In genomic region chr6:4084444-4085328, GRCh38 we compare ENCODE assay signal across 23 cellular contexts. TPM values are rescaled to one million over a fixed set of nuclear protein-coding genes. Genes with fewer than 3 reads are reported as not detected.
DNase-seq lines count a peak whose midpoint lies in the region; ATAC-seq, FAIRE-seq and TF ChIP-seq lines count a peak whose summit lies in the region.
"Had no signal": no experiment of that assay in that cellular context is flagged by ENCODE, and none has a peak within 500 bp of the region (broad histone marks: within the 10 kb centered on the region; RNA-seq: fewer than 3 reads in every experiment).

No MANE protein-coding gene starts in this region.

- peak; percentile 86 for ATAC-seq in body of pancreas
- no peak for ATAC-seq in HG03280 (IDR thresholded peaks at IDR 0.05; ENCODE audit: unreplicated experiment)

- H3K9ac ChIP-seq in liver (ENCODE audit: low read depth in 1 of 2, low read length in 2 of 2) = peak overlapping the region in 1 of 2 donors; percentile 83

- DNase-seq in NCI-H146 (lab: John Stamatoyannopoulos, UW) = peak; percentile 81
- peak; percentile 54 to 75 (median 68) for DNase-seq in body of pancreas
- peak; percentile 25 for DNase-seq in small intestine
- DNase-seq in stimulated activated naive CD4-positive, alpha-beta T cell (lab: John Stamatoyannopoulos, UW) = no peak
- no peak for DNase-seq in DMS79 treated with DMSO at 0.1 percent for 48 hours (lab: John Stamatoyannopoulos, UW)
- DNase-seq: activated CD4-positive, alpha-beta T cell treated with anti-CD3 and anti-CD28 coated beads, Interleukin-2, amount 50 U/mL, for 1 hour; activated naive CD4-positive, alpha-beta T cell treated with anti-CD3 and anti-CD28 coated beads for 36 hours; AML-193; kidney glomerular epithelial cell; NCI-H187; NCI-H446 treated with DMSO at 0.1 percent for 48 hours; SHP77; stimulated activated CD4-positive, alpha-beta T cell treated with anti-CD3 and anti-CD28 coated beads, Interleukin-4, amount 100 ng/mL, for 1 hour; T-helper 1 cell; uterus had no signal

- H3K4me1 ChIP-seq in body of pancreas (peaks cover 49% of the 10 kb centered on the region), liver (ENCODE audit: control insufficient read depth in 4 of 4, insufficient read depth in 4 of 4, low read length in 3 of 4) (peaks cover 0 to 8% (median 0%) of the 10 kb centered on the region in 4 donors), small intestine (ENCODE audit: control insufficient read depth in 2 of 2, insufficient read depth in 1 of 2, low read depth in 1 of 2, low read length in 1 of 2) (no peaks in the 10 kb centered on the region)
- H3K4me1 ChIP-seq: ascending aorta, uterus had no signal

- WGBS in body of pancreas, 2 donors = 13 to 24% methylated on average over 9 of the region's 9 CpGs
- 32% methylated on average over 9 of the region's 9 CpGs for WGBS in liver
- 16 to 61% (median 33%) methylated on average over 9 of the region's 9 CpGs for WGBS in small intestine, 3 donors

- intact Hi-C loops in body of pancreas (cut with DNase I) = no loop called here

- no peaks in the 10 kb centered on the region for H3K27me3 ChIP-seq in body of pancreas
- no peaks in the 10 kb centered on the region for H3K27me3 ChIP-seq in liver (ENCODE audit: control insufficient read depth in 4 of 4, insufficient read depth in 4 of 4, low read length in 3 of 4)
- no peaks in the 10 kb centered on the region for H3K27me3 ChIP-seq in small intestine (ENCODE audit: control insufficient read depth in 2 of 2, insufficient read depth in 2 of 2, low read length in 2 of 2)
- H3K27me3 ChIP-seq: ascending aorta, uterus had no signal

- no peak overlapping the region for H3K4me3 ChIP-seq in body of pancreas
- H3K4me3 ChIP-seq in liver (ENCODE audit: low read depth in 1 of 3, low read length in 3 of 3) = peak overlapping the region in 2 of 3 donors; percentile 37 to 41
- H3K4me3 ChIP-seq in small intestine (ENCODE audit: low read depth in 1 of 2, low read length in 2 of 2) = no peak overlapping the region
- H3K4me3 ChIP-seq: ascending aorta, skin epidermis, uterus had no signal

- peak in 2 of 3 donors; percentile 47 to 54 for TF ChIP-seq POLR2A in body of pancreas (IDR thresholded peaks at IDR 0.05)

- TF ChIP-seq CTCF in body of pancreas (IDR thresholded peaks at IDR 0.05) (no peak), liver (IDR thresholded peaks at IDR 0.05; ENCODE audit: low read depth, low read length, missing input control) (no peak)

- H3K9me3 ChIP-seq in body of pancreas (no peaks in the 10 kb centered on the region), liver (ENCODE audit: control insufficient read depth in 4 of 4, low read length in 3 of 4) (no peaks in the 10 kb centered on the region), small intestine (ENCODE audit: control insufficient read depth, low read depth) (no peaks in the 10 kb centered on the region)
- H3K9me3 ChIP-seq: ascending aorta, uterus had no signal

- H3K36me3 ChIP-seq in body of pancreas (replicated peaks in 1 of 2; ENCODE audit: insufficient read depth in 1 of 2, low read depth in 2 of 2) (no peaks in the 10 kb centered on the region), liver (ENCODE audit: control insufficient read depth in 4 of 4, insufficient read depth in 3 of 4, low read depth in 1 of 4, low read length in 3 of 4) (no peaks in the 10 kb centered on the region), small intestine (ENCODE audit: control insufficient read depth in 2 of 2, insufficient read depth in 2 of 2, low read length in 2 of 2) (no peaks in the 10 kb centered on the region)
- H3K36me3 ChIP-seq: ascending aorta, uterus had no signal

- no peak for FAIRE-seq in small intestine (lab: Jason Lieb, UNC)
- FAIRE-seq: endometrium had no signal

- H3K27ac ChIP-seq in body of pancreas = peak overlapping the region; percentile 59 to 93 (median 87)
- H3K27ac ChIP-seq in liver (ENCODE audit: low read depth in 1 of 2, low read length in 2 of 2) = peak overlapping the region; percentile 48 to 65
- no peak overlapping the region for H3K27ac ChIP-seq in small intestine (ENCODE audit: low read depth in 1 of 2, low read length in 1 of 2)
- H3K27ac ChIP-seq: ascending aorta, skin epidermis, uterus had no signal

- TF ChIP-seq RAD21 in liver (IDR thresholded peaks at IDR 0.05) = peak; percentile 8 to 10

TF ChIP-seq in liver, 16 proteins besides CTCF, POLR2A, EP300 and RAD21:
- no peak for TF ChIP-seq JUND (IDR thresholded peaks at IDR 0.05)
- TF ChIP-seq YY1 (IDR thresholded peaks at IDR 0.05) = peak; percentile 30
- TF ChIP-seq GABPA (IDR thresholded peaks at IDR 0.05 in 1 of 2, conservative IDR thresholded peaks at IDR 0.05 in 1 of 2) = no peak
- peak in 1 of 2 donors; percentile 6 for TF ChIP-seq RXRA (IDR thresholded peaks at IDR 0.05)
- no peak for TF ChIP-seq ATF3 (IDR thresholded peaks at IDR 0.05)

RNA-seq across cellular contexts. Expression of gene FAM217A, which starts 5.7 kb away (rescaled TPM):
- total RNA-seq in body of pancreas (not detected), liver (not detected)
- polyA plus RNA-seq in liver (not detected), small intestine (under 1 TPM in 1 of 3 donors, not detected in 2; 0.04 TPM)
- total RNA-seq: activated naive CD4-positive, alpha-beta T cell treated with anti-CD3 and anti-CD28 coated beads for 36 hours; ascending aorta; G401; OCI-LY7; osteocyte; uterus had no signal

RNA-seq across cellular contexts. Expression of gene ECI2, which starts 50.7 kb away (rescaled TPM):
- 10 to 100 TPM; 16.5 to 55.8 TPM for total RNA-seq in body of pancreas
- 100 to 1,000 TPM; 109 to 143 TPM for total RNA-seq in liver
- 100 to 1,000 TPM in 1 of 2 donors, 10 to 100 TPM in 1; 79.5 to 158 TPM for polyA plus RNA-seq in liver
- polyA plus RNA-seq in small intestine = 10 to 100 TPM; 64.3 to 94.8 (median 75.9) TPM

Comparison
In these comparisons a context has a peak if more than half of its experiments do, and no peak if none do; other contexts are left out.
1. DNase-seq: peak in NCI-H146 (single experiment), body of pancreas (4 of 4) and small intestine (single experiment); none in stimulated activated naive CD4-positive, alpha-beta T cell (0 of 6) and DMS79 treated with DMSO at 0.1 percent for 48 hours (single experiment).
2. H3K27ac ChIP-seq: peak in body of pancreas (4 of 4) and liver (2 of 2); none in small intestine (0 of 2).
3. H3K4me3 ChIP-seq: peak in liver (2 of 3); none in body of pancreas (0 of 2) and small intestine (0 of 2).